ENCODE assay signal across 32 cellular contexts in genomic region chr6:154367333-154367732, GRCh38. TPM values are rescaled to one million over a fixed set of nuclear protein-coding genes. Genes with fewer than 3 reads are reported as not detected.
"Had no signal": no experiment of that assay in that cellular context is flagged by ENCODE, and none has a peak within 500 bp of the region (broad histone marks: within the 10 kb centered on the region; RNA-seq: fewer than 3 reads in every experiment).

No MANE protein-coding gene starts in this region.

- H3K27me3 ChIP-seq: brain microvascular endothelial cell, pancreas, sigmoid colon, uterus had no signal

- H3K27me3 Mint-ChIP-seq: stimulated activated naive CD8-positive, alpha-beta T cell treated with anti-CD3 and anti-CD28 coated beads, Interleukin-15, Interleukin-2, amounts not matched to agents 100 ng/mL and 50 ng/mL, for 24 hours had no signal

- H3K27ac ChIP-seq: brain microvascular endothelial cell, pancreas, prostate gland, sigmoid colon, thoracic aorta, uterus, WERI-Rb-1 had no signal

- H3K4me3 ChIP-seq: pancreas, prostate gland, sigmoid colon, thoracic aorta, uterus had no signal

- H3K27ac Mint-ChIP-seq: activated CD4-positive, alpha-beta memory T cell treated with anti-CD3 and anti-CD28 coated beads, Interleukin-2, amount 10 ng/mL, durations not matched to agents 7 days and 5 days; activated CD4-positive, alpha-beta T cell treated with anti-CD3 and anti-CD28 coated beads, Interleukin-2, amount 10 ng/mL, durations not matched to agents 24 days and 14 days; activated naive CD4-positive, alpha-beta T cell treated with anti-CD3 and anti-CD28 coated beads, Interleukin-2, amount 10 ng/mL, durations not matched to agents 7 days and 5 days; activated naive CD8-positive, alpha-beta T cell treated with anti-CD3 and anti-CD28 coated beads, Interleukin-2, amount 10 ng/mL, durations not matched to agents 7 days and 5 days; activated T-cell treated with anti-CD3 and anti-CD28 coated beads, Interleukin-2, amount 50 U/mL, for 24 hours; mesothelial cell of epicardium; naive B cell; nephron progenitor cell; stimulated activated effector memory CD8-positive, alpha-beta T cell treated with anti-CD3 and anti-CD28 coated beads, Interleukin-12 subunit alpha, Interleukin-12 subunit beta, amount 100 ng/mL, for 72 hours; stimulated activated naive CD8-positive, alpha-beta T cell treated with anti-CD3 and anti-CD28 coated beads, Interleukin-15, Interleukin-2, amounts not matched to agents 100 ng/mL and 50 ng/mL, for 24 hours had no signal

- H3K36me3 ChIP-seq: brain microvascular endothelial cell, pancreas, prostate gland, sigmoid colon, thoracic aorta, uterus, WERI-Rb-1 had no signal

- H3K9me3 Mint-ChIP-seq: activated CD4-positive, alpha-beta memory T cell treated with anti-CD3 and anti-CD28 coated beads, Interleukin-2, amount 10 ng/mL, durations not matched to agents 7 days and 5 days; activated CD4-positive, alpha-beta T cell treated with anti-CD3 and anti-CD28 coated beads, Interleukin-2, amount 10 ng/mL, durations not matched to agents 24 days and 14 days; activated naive CD4-positive, alpha-beta T cell treated with anti-CD3 and anti-CD28 coated beads, Interleukin-2, amount 10 ng/mL, durations not matched to agents 7 days and 5 days; activated naive CD8-positive, alpha-beta T cell treated with anti-CD3 and anti-CD28 coated beads, Interleukin-2, amount 10 ng/mL, durations not matched to agents 7 days and 5 days; activated T-cell treated with anti-CD3 and anti-CD28 coated beads, Interleukin-2, amount 50 U/mL, for 24 hours; mesothelial cell of epicardium; naive B cell; stimulated activated effector memory CD8-positive, alpha-beta T cell treated with anti-CD3 and anti-CD28 coated beads, Interleukin-12 subunit alpha, Interleukin-12 subunit beta, amount 100 ng/mL, for 72 hours; stimulated activated naive CD8-positive, alpha-beta T cell treated with anti-CD3 and anti-CD28 coated beads, Interleukin-15, Interleukin-2, amounts not matched to agents 100 ng/mL and 50 ng/mL, for 24 hours had no signal

- ATAC-seq: left cardiac atrium; pancreas; stimulated activated effector memory CD8-positive, alpha-beta T cell treated with anti-CD3 and anti-CD28 coated beads, Interleukin-12 subunit alpha, Interleukin-12 subunit beta, amount 100 ng/mL, for 72 hours had no signal

- H3K9me3 ChIP-seq: pancreas, prostate gland, sigmoid colon, thoracic aorta, uterus had no signal

- H3K4me1 ChIP-seq: pancreas, prostate gland, sigmoid colon, uterus had no signal

- H3K4me3 Mint-ChIP-seq: activated CD4-positive, alpha-beta memory T cell treated with anti-CD3 and anti-CD28 coated beads, Interleukin-2, amount 10 ng/mL, durations not matched to agents 7 days and 5 days; activated CD4-positive, alpha-beta T cell treated with anti-CD3 and anti-CD28 coated beads, Interleukin-2, amount 10 ng/mL, durations not matched to agents 24 days and 14 days; activated naive CD4-positive, alpha-beta T cell treated with anti-CD3 and anti-CD28 coated beads, Interleukin-2, amount 10 ng/mL, durations not matched to agents 7 days and 5 days; activated naive CD8-positive, alpha-beta T cell treated with anti-CD3 and anti-CD28 coated beads, Interleukin-2, amount 10 ng/mL, durations not matched to agents 7 days and 5 days; activated T-cell treated with anti-CD3 and anti-CD28 coated beads, Interleukin-2, amount 50 U/mL, for 24 hours; mesothelial cell of epicardium; naive B cell; nephron progenitor cell; stimulated activated effector memory CD8-positive, alpha-beta T cell treated with anti-CD3 and anti-CD28 coated beads, Interleukin-12 subunit alpha, Interleukin-12 subunit beta, amount 100 ng/mL, for 72 hours; stimulated activated naive CD8-positive, alpha-beta T cell treated with anti-CD3 and anti-CD28 coated beads, Interleukin-15, Interleukin-2, amounts not matched to agents 100 ng/mL and 50 ng/mL, for 24 hours had no signal

- H3K36me3 Mint-ChIP-seq: activated naive CD4-positive, alpha-beta T cell treated with anti-CD3 and anti-CD28 coated beads, Interleukin-2, amount 10 ng/mL, durations not matched to agents 7 days and 5 days; activated naive CD8-positive, alpha-beta T cell treated with anti-CD3 and anti-CD28 coated beads, Interleukin-2, amount 10 ng/mL, durations not matched to agents 7 days and 5 days; mesothelial cell of epicardium; naive B cell; stimulated activated effector memory CD8-positive, alpha-beta T cell treated with anti-CD3 and anti-CD28 coated beads, Interleukin-12 subunit alpha, Interleukin-12 subunit beta, amount 100 ng/mL, for 72 hours had no signal

- FAIRE-seq: astrocyte, endothelial cell of umbilical vein, pancreas, small intestine had no signal

- DNase-seq: activated CD4-positive, alpha-beta memory T cell treated with anti-CD3 and anti-CD28 coated beads, Interleukin-2, amount 10 ng/mL, durations not matched to agents 7 days and 5 days; activated CD4-positive, alpha-beta T cell treated with anti-CD3 and anti-CD28 coated beads, Interleukin-2, amount 10 ng/mL, durations not matched to agents 24 days and 14 days; activated CD4-positive, CD25-positive, alpha-beta regulatory T cell treated with anti-CD3 and anti-CD28 coated beads, Interleukin-2, amount 50 U/mL, for 72 hours; activated CD8-positive, alpha-beta memory T cell treated with anti-CD3 and anti-CD28 coated beads, Interleukin-2, amount 50 U/mL, for 48 hours; activated gamma-delta T cell; activated naive CD4-positive, alpha-beta T cell treated with anti-CD3 and anti-CD28 coated beads, Interleukin-2, amount 10 ng/mL, durations not matched to agents 7 days and 5 days; activated naive CD8-positive, alpha-beta T cell treated with anti-CD3 and anti-CD28 coated beads, Interleukin-2, amount 10 ng/mL, durations not matched to agents 7 days and 5 days; activated T-cell treated with anti-CD3 and anti-CD28 coated beads, Interleukin-2, amount 50 U/mL, for 24 hours; brain microvascular endothelial cell; caudate nucleus; head of caudate nucleus; hippocampal formation; left cardiac atrium; mammary epithelial cell; naive B cell; nephron progenitor cell; pancreas; retina; sigmoid colon; small intestine; stimulated activated CD4-positive, alpha-beta T cell treated with anti-CD3 and anti-CD28 coated beads, Interleukin-4, amount 100 ng/mL, for 24 hours; T-helper 9 cell; uterus; WERI-Rb-1 had no signal

- H3K4me1 Mint-ChIP-seq: activated CD4-positive, alpha-beta memory T cell treated with anti-CD3 and anti-CD28 coated beads, Interleukin-2, amount 10 ng/mL, durations not matched to agents 7 days and 5 days; activated CD4-positive, alpha-beta T cell treated with anti-CD3 and anti-CD28 coated beads, Interleukin-2, amount 10 ng/mL, durations not matched to agents 24 days and 14 days; activated naive CD4-positive, alpha-beta T cell treated with anti-CD3 and anti-CD28 coated beads, Interleukin-2, amount 10 ng/mL, durations not matched to agents 7 days and 5 days; activated naive CD8-positive, alpha-beta T cell treated with anti-CD3 and anti-CD28 coated beads, Interleukin-2, amount 10 ng/mL, durations not matched to agents 7 days and 5 days; naive B cell; stimulated activated effector memory CD8-positive, alpha-beta T cell treated with anti-CD3 and anti-CD28 coated beads, Interleukin-12 subunit alpha, Interleukin-12 subunit beta, amount 100 ng/mL, for 72 hours had no signal

RNA-seq across cellular contexts. Expression of gene IPCEF1, which starts 10.7 kb away (rescaled TPM):
- total RNA-seq: chondrocyte had no signal
- polyA plus RNA-seq: mammary epithelial cell had no signal
